Comparison of ENCODE assay signal across 9 cellular contexts in genomic region chr19:47280183-47280797, GRCh38. TPM values are rescaled to one million over a fixed set of nuclear protein-coding genes. Genes with fewer than 3 reads are reported as not detected.
A peak's percentile ranks its signal among the peaks of the same experiment; 100 is the strongest.
DNase-seq lines count a peak whose midpoint lies in the region; ATAC-seq and TF ChIP-seq lines count a peak whose summit lies in the region.
"Had no signal": no experiment of that assay in that cellular context is flagged by ENCODE, and none has a peak within 500 bp of the region (broad histone marks: within the 10 kb centered on the region; RNA-seq: fewer than 3 reads in every experiment).

No MANE protein-coding gene starts in this region.

- peak; percentile 12 for DNase-seq in AG08395 (ENCODE audit: low spot score)
- DNase-seq in HEK293T (ENCODE audit: extremely low spot score), result peak; percentile 53
- peak; percentile 67 for DNase-seq in activated CD4-positive, alpha-beta T cell treated with anti-CD3 and anti-CD28 coated beads, Interleukin-2, amount 10 ng/mL, durations not matched to agents 7 days and 5 days
- peak; percentile 56 to 75 for DNase-seq in erythroblast (lab: John Stamatoyannopoulos, UW)
- DNase-seq in stimulated activated CD4-positive, alpha-beta T cell treated with anti-CD3 and anti-CD28 coated beads, Interleukin-2, amount 100 ng/mL, for 4 hours (ENCODE audit: low read depth), result peak; percentile 31
- DNase-seq in NCI-H2081 treated with DMSO at 0.1 percent for 48 hours (lab: John Stamatoyannopoulos, UW), result no peak
- DNase-seq in NCI-H187 treated with DMSO at 0.1 percent for 48 hours (lab: John Stamatoyannopoulos, UW), result no peak

- POLR2A ChIA-PET in HEK293T (lab: Yijun Ruan, JAX), result no interaction called here
- POLR2A ChIA-PET in activated CD4-positive, alpha-beta T cell treated with anti-CD3 and anti-CD28 coated beads, Interleukin-2, amount 10 ng/mL, durations not matched to agents 7 days and 5 days (lab: Charles Lee), result no interaction called here

- no peak for ATAC-seq in HG03280 (IDR thresholded peaks at IDR 0.05; ENCODE audit: unreplicated experiment)

- no peak overlapping the region for H3K4me3 Mint-ChIP-seq in activated CD4-positive, alpha-beta T cell treated with anti-CD3 and anti-CD28 coated beads, Interleukin-2, amount 10 ng/mL, durations not matched to agents 7 days and 5 days
- H3K4me3 Mint-ChIP-seq: stimulated activated naive CD8-positive, alpha-beta T cell treated with anti-CD3 and anti-CD28 coated beads, Interleukin-15, Interleukin-2, amounts not matched to agents 100 ng/mL and 50 ng/mL, for 24 hours had no signal

- CTCF ChIA-PET in HEK293T (lab: Yijun Ruan, JAX), result interaction anchor here (0.6 to 0.9 kb wide), 3 partner anchors 25 to 148 kb away, joined by 3 to 4 read pairs (median 4); no protein-coding TSS in a partner anchor
- CTCF ChIA-PET in activated CD4-positive, alpha-beta T cell treated with anti-CD3 and anti-CD28 coated beads, Interleukin-2, amount 10 ng/mL, durations not matched to agents 7 days and 5 days (lab: Charles Lee), result interaction anchor here (0.7 to 1.3 kb wide), 3 partner anchors 16 to 492 kb away, joined by 3 to 4 read pairs (median 3); partner anchors contain the start of gene EHD2

- H3K9me3 Mint-ChIP-seq in activated CD4-positive, alpha-beta T cell treated with anti-CD3 and anti-CD28 coated beads, Interleukin-2, amount 10 ng/mL, durations not matched to agents 7 days and 5 days, result no peaks in the 10 kb centered on the region
- H3K9me3 Mint-ChIP-seq: stimulated activated naive CD8-positive, alpha-beta T cell treated with anti-CD3 and anti-CD28 coated beads, Interleukin-15, Interleukin-2, amounts not matched to agents 100 ng/mL and 50 ng/mL, for 24 hours had no signal

- H3K36me3 Mint-ChIP-seq in activated CD4-positive, alpha-beta T cell treated with anti-CD3 and anti-CD28 coated beads, Interleukin-2, amount 10 ng/mL, durations not matched to agents 7 days and 5 days (ENCODE audit: low read depth), result peaks cover 15% of the 10 kb centered on the region

- H3K4me1 Mint-ChIP-seq in activated CD4-positive, alpha-beta T cell treated with anti-CD3 and anti-CD28 coated beads, Interleukin-2, amount 10 ng/mL, durations not matched to agents 7 days and 5 days, result peaks cover 19% of the 10 kb centered on the region

- no peaks in the 10 kb centered on the region for H3K27me3 Mint-ChIP-seq in activated CD4-positive, alpha-beta T cell treated with anti-CD3 and anti-CD28 coated beads, Interleukin-2, amount 10 ng/mL, durations not matched to agents 7 days and 5 days
- H3K27me3 Mint-ChIP-seq: stimulated activated naive CD8-positive, alpha-beta T cell treated with anti-CD3 and anti-CD28 coated beads, Interleukin-15, Interleukin-2, amounts not matched to agents 100 ng/mL and 50 ng/mL, for 24 hours had no signal

- no peak for TF ChIP-seq POLR2A in erythroblast (IDR thresholded peaks at IDR 0.05; ENCODE audit: low read length)

- H3K27ac Mint-ChIP-seq in activated CD4-positive, alpha-beta T cell treated with anti-CD3 and anti-CD28 coated beads, Interleukin-2, amount 10 ng/mL, durations not matched to agents 7 days and 5 days, result no peak overlapping the region
- H3K27ac Mint-ChIP-seq: stimulated activated naive CD8-positive, alpha-beta T cell treated with anti-CD3 and anti-CD28 coated beads, Interleukin-15, Interleukin-2, amounts not matched to agents 100 ng/mL and 50 ng/mL, for 24 hours had no signal

TF ChIP-seq in HEK293T, 16 proteins besides CTCF, POLR2A, EP300 and RAD21:
- TF ChIP-seq HDGF (IDR thresholded peaks at IDR 0.05; ENCODE audit: borderline replicate concordance), result no peak
- no peak for TF ChIP-seq SUZ12 (IDR thresholded peaks at IDR 0.05)
- no peak for TF ChIP-seq LEF1 (IDR thresholded peaks at IDR 0.05; ENCODE audit: borderline replicate concordance)
- no peak for TF ChIP-seq TARDBP (IDR thresholded peaks at IDR 0.05)
- no peak for TF ChIP-seq L3MBTL2 (conservative IDR thresholded peaks at IDR 0.05)
- TF ChIP-seq FOXA1 (IDR thresholded peaks at IDR 0.05), result no peak
- no peak for TF ChIP-seq ARNT (IDR thresholded peaks at IDR 0.05)

RNA-seq across cellular contexts. Expression of gene INAFM1, which starts 5.6 kb away (rescaled TPM):
- 10 to 100 TPM; 12.8 to 14.9 TPM for total RNA-seq in activated CD4-positive, alpha-beta T cell treated with anti-CD3 and anti-CD28 coated beads, Interleukin-2, amount 10 ng/mL, durations not matched to agents 7 days and 5 days

RNA-seq across cellular contexts. Expression of gene CCDC9, which starts 24.0 kb away (rescaled TPM):
- 10 to 100 TPM; 20.4 to 24.1 TPM for total RNA-seq in activated CD4-positive, alpha-beta T cell treated with anti-CD3 and anti-CD28 coated beads, Interleukin-2, amount 10 ng/mL, durations not matched to agents 7 days and 5 days

RNA-seq across cellular contexts. Expression of gene C5AR1, which starts 29.4 kb away (rescaled TPM):
- 1 to 10 TPM; 1.0 to 1.2 TPM for total RNA-seq in activated CD4-positive, alpha-beta T cell treated with anti-CD3 and anti-CD28 coated beads, Interleukin-2, amount 10 ng/mL, durations not matched to agents 7 days and 5 days

RNA-seq across cellular contexts. Expression of gene BBC3, which starts 49.3 kb away (rescaled TPM):
- 10 to 100 TPM; 12.8 to 19.0 TPM for total RNA-seq in activated CD4-positive, alpha-beta T cell treated with anti-CD3 and anti-CD28 coated beads, Interleukin-2, amount 10 ng/mL, durations not matched to agents 7 days and 5 days

RNA-seq across cellular contexts. Expression of gene C5AR2, which starts 51.7 kb away (rescaled TPM):
- under 1 TPM; 0.25 to 0.37 TPM for total RNA-seq in activated CD4-positive, alpha-beta T cell treated with anti-CD3 and anti-CD28 coated beads, Interleukin-2, amount 10 ng/mL, durations not matched to agents 7 days and 5 days

Comparison
In these comparisons a context has a peak if more than half of its experiments do, and no peak if none do; other contexts are left out.
1. DNase-seq: peak in AG08395 (single experiment), HEK293T (single experiment), activated CD4-positive, alpha-beta T cell treated with anti-CD3 and anti-CD28 coated beads, Interleukin-2, amount 10 ng/mL, durations not matched to agents 7 days and 5 days (single experiment), erythroblast (2 of 2) and stimulated activated CD4-positive, alpha-beta T cell treated with anti-CD3 and anti-CD28 coated beads, Interleukin-2, amount 100 ng/mL, for 4 hours (single experiment); none in NCI-H2081 treated with DMSO at 0.1 percent for 48 hours (single experiment) and NCI-H187 treated with DMSO at 0.1 percent for 48 hours (single experiment).